Comparison of ENCODE assay signal across 8 cellular contexts in the genomic region with DNA sequence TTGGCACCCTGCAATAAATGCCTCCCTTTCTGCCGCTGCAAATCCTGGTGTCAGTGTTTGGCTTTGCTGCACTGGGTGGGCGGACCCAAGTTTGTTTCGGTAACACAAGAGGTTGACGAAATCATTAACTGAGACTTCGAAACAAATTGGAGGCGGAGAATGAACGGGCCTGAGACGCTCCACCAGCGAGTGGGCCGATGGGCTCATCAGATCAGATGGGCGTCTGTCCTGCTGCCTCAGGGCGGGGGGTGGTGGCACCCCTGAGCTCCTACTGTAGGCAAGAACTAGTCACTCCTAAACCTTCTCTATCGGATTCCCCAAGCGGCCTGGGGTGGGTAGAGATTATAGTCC. TPM values are rescaled to one million over a fixed set of nuclear protein-coding genes. Genes with fewer than 3 reads are reported as not detected.
DNase-seq lines count a peak whose midpoint lies in the region; ATAC-seq and TF ChIP-seq lines count a peak whose summit lies in the region.

No MANE protein-coding gene starts in this region.

- TF ChIP-seq CTCF in breast epithelium (IDR thresholded peaks at IDR 0.05) (no peak), stomach (IDR thresholded peaks at IDR 0.05) (no peak), GM10266 (IDR thresholded peaks at IDR 0.05; ENCODE audit: control insufficient read depth, insufficient read depth, low read depth, missing control alignments) (no peak)

- CTCF ChIA-PET in CD8-positive, alpha-beta memory T cell (lab: Charles Lee) = interaction anchor here (1.0 to 1.7 kb wide), 5 partner anchors 18 to 62 kb away, joined by 3 to 7 read pairs (median 3); no protein-coding TSS in a partner anchor

- peaks cover 8% of the 10 kb centered on the region for H3K4me1 ChIP-seq in CD8-positive, alpha-beta memory T cell (ENCODE audit: insufficient read depth, low read length)
- H3K4me1 ChIP-seq in HUES6 (ENCODE audit: control insufficient read depth, insufficient read depth, low read length) = peaks cover 17% of the 10 kb centered on the region; the same call in 1 of the 2 replicates
- H3K4me1 ChIP-seq in breast epithelium = no peaks in the 10 kb centered on the region
- peaks cover 12 to 48% (median 43%) of the 10 kb centered on the region in 4 donors for H3K4me1 ChIP-seq in stomach

- no peak overlapping the region for H3K27ac ChIP-seq in CD8-positive, alpha-beta memory T cell (ENCODE audit: low read depth, low read length)
- H3K27ac ChIP-seq in HUES6 (ENCODE audit: low read depth, low read length) (no peak overlapping the region), breast epithelium (peak overlapping the region; percentile 84 to 98), stomach (peak overlapping the region; percentile 82 to 95 (median 91))

- peak overlapping the region in 2 of 8 donors; percentile 34 to 93 for H3K27ac Mint-ChIP-seq in CD8-positive, alpha-beta memory T cell

- no peak for DNase-seq in CD8-positive, alpha-beta memory T cell
- DNase-seq in breast epithelium (ENCODE audit: low spot score in 2 of 2) (peak; percentile 33 to 55), kidney tubule cell (ENCODE audit: low spot score) (peak; percentile 39), stomach (no peak), GM10266 (ENCODE audit: extremely low spot score) (no peak)

- intact Hi-C loops in breast epithelium (cut with DNase I; ENCODE audit: low total_unique reads) (loop anchor here (1.0 to 10.0 kb wide), 2 partner anchors 58 to 251 kb away; no protein-coding TSS in a partner anchor), stomach (cut with DNase I; ENCODE audit: low total_unique reads) (no loop called here)

- ATAC-seq in GM18909 (IDR thresholded peaks at IDR 0.05; ENCODE audit: poor library complexity, unreplicated experiment) = no peak
- no peak for ATAC-seq in HG03108 (IDR thresholded peaks at IDR 0.05; ENCODE audit: unreplicated experiment)

- POLR2A ChIA-PET in CD8-positive, alpha-beta memory T cell (lab: Charles Lee) = interaction anchor here (1.0 kb wide), 1 partner anchor 18 kb away, joined by 4 read pairs; no protein-coding TSS in a partner anchor

- no peak for TF ChIP-seq EP300 in stomach (IDR thresholded peaks at IDR 0.05)

- peaks cover 0 to 4% of the 10 kb centered on the region in 2 donors for H3K27me3 Mint-ChIP-seq in CD8-positive, alpha-beta memory T cell

- H3K4me3 ChIP-seq in CD8-positive, alpha-beta memory T cell (ENCODE audit: low read length) = peak overlapping the region; percentile 74
- H3K4me3 ChIP-seq in HUES6 (ENCODE audit: low read depth, low read length) = peak overlapping the region; percentile 61
- H3K4me3 ChIP-seq in breast epithelium = peak overlapping the region; percentile 65 to 94 (median 66)
- H3K4me3 ChIP-seq in stomach = peak overlapping the region; percentile 70 to 81 (median 74)

- no peaks in the 10 kb centered on the region for H3K27me3 ChIP-seq in CD8-positive, alpha-beta memory T cell (ENCODE audit: insufficient read depth, low read length, poor library complexity, severe bottlenecking)
- H3K27me3 ChIP-seq in HUES6 (ENCODE audit: control insufficient read depth, insufficient read depth, low read length) (peaks cover 7% of the 10 kb centered on the region; the same call in 1 of the 2 replicates), breast epithelium (no peaks in the 10 kb centered on the region), stomach (no peaks in the 10 kb centered on the region)

- peaks cover 0 to 6% (median 3%) of the 10 kb centered on the region in 5 donors for H3K9me3 Mint-ChIP-seq in CD8-positive, alpha-beta memory T cell

- H3K4me3 Mint-ChIP-seq in CD8-positive, alpha-beta memory T cell = peak overlapping the region; percentile 75 to 88 (median 87)

- 23 to 42% (median 32%) methylated on average over 13 to 14 of the region's 14 CpGs for WGBS in stomach, 5 donors

- H3K9me3 ChIP-seq in CD8-positive, alpha-beta memory T cell (ENCODE audit: low read length) = no peaks in the 10 kb centered on the region
- H3K9me3 ChIP-seq in HUES6 (ENCODE audit: control insufficient read depth, insufficient read depth, low read depth, low read length) (no peaks in the 10 kb centered on the region), breast epithelium (no peaks in the 10 kb centered on the region), stomach (no peaks in the 10 kb centered on the region)

- no peak for TF ChIP-seq POLR2A in breast epithelium (IDR thresholded peaks at IDR 0.05)
- TF ChIP-seq POLR2A in stomach (IDR thresholded peaks at IDR 0.05) = no peak

- peaks cover 0 to 5% (median 0%) of the 10 kb centered on the region in 3 donors for H3K36me3 Mint-ChIP-seq in CD8-positive, alpha-beta memory T cell

- H3K4me1 Mint-ChIP-seq in CD8-positive, alpha-beta memory T cell = peaks cover 7 to 18% (median 10%) of the 10 kb centered on the region in 3 donors

- no peaks in the 10 kb centered on the region for H3K36me3 ChIP-seq in CD8-positive, alpha-beta memory T cell (ENCODE audit: insufficient read depth, low read length)
- H3K36me3 ChIP-seq in HUES6 (ENCODE audit: control insufficient read depth, insufficient read depth, low read length) (no peaks in the 10 kb centered on the region), breast epithelium (no peaks in the 10 kb centered on the region), stomach (no peaks in the 10 kb centered on the region)

- H3K9ac ChIP-seq in HUES6 (ENCODE audit: low read length) = no peak overlapping the region

RNA-seq across cellular contexts. Expression of a gene that starts 0.9 kb away (rescaled TPM):
- 1 to 10 TPM in 1 of 2 experiments, under 1 TPM in 1; 0.78 to 1.1 TPM for total RNA-seq in CD8-positive, alpha-beta memory T cell
- polyA plus RNA-seq in CD8-positive, alpha-beta memory T cell = 3.4 TPM
- 1 to 10 TPM; 2.8 to 6.1 (median 3.6) TPM for total RNA-seq in breast epithelium
- 100 to 1,000 TPM in 2 of 5 donors, 10 to 100 TPM in 3; 36.4 to 110 (median 86.2) TPM for total RNA-seq in stomach
- 10 to 100 TPM; 10.0 to 53.0 (median 21.7) TPM for polyA plus RNA-seq in stomach

RNA-seq across cellular contexts. Expression of a gene that starts 31.7 kb away (rescaled TPM):
- not detected for total RNA-seq in CD8-positive, alpha-beta memory T cell
- not detected for polyA plus RNA-seq in CD8-positive, alpha-beta memory T cell
- total RNA-seq in breast epithelium (under 1 TPM in 1 of 3 donors, not detected in 2; 0.33 TPM), stomach (100 to 1,000 TPM in 1 of 5 donors, 10 to 100 TPM in 4; 14.5 to 164 (median 61.3) TPM)
- polyA plus RNA-seq in stomach = 1 to 10 TPM in 2 of 3 donors, under 1 TPM in 1; 0.55 to 5.3 (median 3.1) TPM

RNA-seq across cellular contexts. Expression of a gene that starts 36.8 kb away (rescaled TPM):
- total RNA-seq in CD8-positive, alpha-beta memory T cell = not detected
- polyA plus RNA-seq in CD8-positive, alpha-beta memory T cell = not detected
- total RNA-seq in breast epithelium (not detected), stomach (10 to 100 TPM in 3 of 5 donors, 1 to 10 TPM in 1, not detected in 1; 2.6 to 63.7 (median 28.3) TPM)
- polyA plus RNA-seq in stomach = 1 to 10 TPM in 1 of 3 donors, not detected in 2; 1.1 TPM

Comparison
In these comparisons a context has a peak if more than half of its experiments do, and no peak if none do; other contexts are left out.
1. DNase-seq: peak in breast epithelium (2 of 2) and kidney tubule cell (single experiment); none in CD8-positive, alpha-beta memory T cell (0 of 5), stomach (single experiment) and GM10266 (single experiment).
2. H3K27ac ChIP-seq: peak in breast epithelium (2 of 2) and stomach (5 of 5); none in CD8-positive, alpha-beta memory T cell (single experiment) and HUES6 (single experiment).
3. RNA of a gene that starts 0.9 kb away (total RNA-seq): 36.4 to 110 TPM in stomach; 2.8 to 6.1 TPM in breast epithelium and 0.78 to 1.1 TPM in CD8-positive, alpha-beta memory T cell; every median in the first group is over 4 times any median in the second.
4. RNA of a gene that starts 31.7 kb away (total RNA-seq): 14.5 to 164 TPM in stomach; not detected in CD8-positive, alpha-beta memory T cell and 0.33 TPM in breast epithelium; every median in the first group is over 10 times any median in the second.
5. Peak in every context shown above with its lines, with median percentiles within 50 percentile points of each other: H3K4me3 ChIP-seq.